Comparison of ENCODE assay signal across 8 cellular contexts in the genomic region with DNA sequence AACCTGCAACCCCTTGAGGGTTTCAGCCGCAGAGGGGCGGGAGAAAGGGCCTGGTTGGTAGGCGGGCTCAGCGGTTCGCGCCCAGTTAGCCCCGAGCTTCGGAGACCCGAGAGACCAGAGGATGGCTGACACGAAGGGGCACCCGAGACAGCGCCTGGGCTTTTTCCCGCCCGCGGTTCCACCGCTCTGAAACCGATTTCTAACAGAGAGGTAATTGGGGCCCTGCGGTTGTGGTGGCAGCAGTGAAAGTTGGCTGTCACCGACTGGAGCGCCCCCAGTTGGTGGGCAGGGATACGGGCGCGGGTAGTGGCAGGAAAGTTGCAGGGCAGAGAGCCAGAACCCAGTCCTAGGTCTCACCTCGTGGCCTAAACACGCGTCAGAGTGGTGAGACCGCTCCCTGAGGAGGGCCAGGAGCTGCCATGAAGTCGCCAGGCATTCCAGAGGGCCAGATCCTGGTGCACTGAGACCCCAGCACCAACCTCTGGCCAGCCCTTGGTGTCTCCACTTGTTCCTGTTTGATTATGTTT. TPM values are rescaled to one million over a fixed set of nuclear protein-coding genes. Genes with fewer than 3 reads are reported as not detected.
DNase-seq lines count a peak whose midpoint lies in the region; ATAC-seq lines count a peak whose summit lies in the region.

No MANE protein-coding gene starts in this region.

- DNase-seq in A172 (ENCODE audit: low spot score) (peak; percentile 71), NCI-H2196 treated with DMSO at 0.1 percent for 48 hours (lab: John Stamatoyannopoulos, UW; ENCODE audit: unreplicated experiment) (peak; percentile 60), cerebellar cortex (ENCODE audit: low spot score) (peak; percentile 75), left lobe of liver (ENCODE audit: low spot score) (peak; percentile 87)
- DNase-seq in activated CD4-positive, CD25-positive, alpha-beta regulatory T cell treated with anti-CD3 and anti-CD28 coated beads, Interleukin-2, amount 50 U/mL, for 72 hours, result peak; percentile 72
- DNase-seq in stimulated activated CD4-positive, alpha-beta T cell treated with anti-CD3 and anti-CD28 coated beads, Interleukin-4, amount 100 ng/mL, for 1 hour, result peak; percentile 81

- ATAC-seq in GM18517 (IDR thresholded peaks at IDR 0.05; ENCODE audit: unreplicated experiment) (peak; percentile 42), HG03060 (IDR thresholded peaks at IDR 0.05; ENCODE audit: low read depth, unreplicated experiment) (peak; percentile 41), left lobe of liver (peak; percentile 72)

RNA-seq across cellular contexts. Expression of a gene that starts 0.6 kb away (rescaled TPM):
- total RNA-seq in A172 (2014; rRNA removed; shearing (Covaris generic)), result 3.6 and 6.1 TPM in 2 replicates
- total RNA-seq in left lobe of liver, result 2.4 TPM

RNA-seq across cellular contexts. Expression of a gene that starts 14.8 kb away (rescaled TPM):
- 361 and 697 TPM in 2 replicates for total RNA-seq in A172 (2014; rRNA removed; shearing (Covaris generic))
- 515 TPM for total RNA-seq in left lobe of liver

RNA-seq across cellular contexts. Expression of a gene that starts 22.7 kb away (rescaled TPM):
- not detected in 2 replicates for total RNA-seq in A172 (2014; rRNA removed; shearing (Covaris generic))
- total RNA-seq in left lobe of liver, result 0.18 TPM

RNA-seq across cellular contexts. Expression of a gene that starts 23.0 kb away (rescaled TPM):
- 11.4 and 24.3 TPM in 2 replicates for total RNA-seq in A172 (2014; rRNA removed; shearing (Covaris generic))
- total RNA-seq in left lobe of liver, result 8.6 TPM

RNA-seq across cellular contexts. Expression of a gene that starts 31.1 kb away (rescaled TPM):
- total RNA-seq in A172 (2014; rRNA removed; shearing (Covaris generic)), result 187 and 217 TPM in 2 replicates
- 425 TPM for total RNA-seq in left lobe of liver

Comparison
In these comparisons a context has a peak if more than half of its experiments do, and no peak if none do; other contexts are left out.
1. Peak in every context shown above with its lines: DNase-seq and ATAC-seq.